In the genomic region with DNA sequence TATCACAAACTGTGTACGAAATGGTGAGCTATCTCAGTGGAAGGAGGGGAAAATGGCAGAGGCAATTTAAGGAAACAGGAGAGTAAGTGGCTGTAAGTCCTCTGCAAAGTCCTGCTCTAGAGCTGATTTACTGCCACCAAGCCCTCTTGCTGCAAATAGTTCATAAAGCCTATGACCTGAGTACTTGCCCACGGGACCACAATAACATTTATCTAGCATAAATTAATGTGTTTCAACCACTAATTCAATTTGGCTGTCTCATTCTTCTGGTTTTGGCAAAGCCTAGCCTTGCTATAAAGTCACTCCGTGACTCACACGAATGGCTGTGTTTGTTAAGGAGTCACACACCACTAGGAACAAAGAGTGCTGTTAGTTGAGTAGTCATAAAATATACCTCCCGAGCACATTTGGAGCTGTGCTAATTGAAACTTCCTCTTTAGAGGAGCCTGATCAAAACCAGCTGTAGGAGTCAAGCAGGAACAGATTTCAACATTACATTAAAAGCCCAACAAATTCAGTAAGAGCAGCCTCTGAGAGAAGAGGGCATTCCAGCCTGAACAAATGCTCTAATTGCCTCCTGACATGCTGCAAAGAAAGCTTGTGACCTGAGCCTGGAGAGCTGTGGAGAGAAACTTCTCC, we compare ENCODE assay signal across 7 cellular contexts.
DNase-seq lines count a peak whose midpoint lies in the region; ATAC-seq and TF ChIP-seq lines count a peak whose summit lies in the region.

No MANE protein-coding gene starts in this region.

- H3K27ac ChIP-seq in tibial nerve = peak overlapping the region; percentile 33 to 84 (median 56)

- H3K9me3 Mint-ChIP-seq in chondrocyte (ENCODE audit: low read depth) = peaks cover 6% of the 10 kb centered on the region

- no peaks in the 10 kb centered on the region for H3K27me3 Mint-ChIP-seq in chondrocyte (ENCODE audit: low read depth)

- peak in 1 of 2 donors; percentile 90 for TF ChIP-seq EP300 in tibial nerve (IDR thresholded peaks at IDR 0.05)

- H3K9me3 ChIP-seq in tibial nerve = no peaks in the 10 kb centered on the region

- peak overlapping the region; percentile 61 for H3K4me3 Mint-ChIP-seq in chondrocyte (ENCODE audit: unreplicated experiment)

- TF ChIP-seq CTCF in chondrocyte (IDR thresholded peaks at IDR 0.05) (peak; percentile 11), lower leg skin (IDR thresholded peaks at IDR 0.05) (no peak), tibial nerve (IDR thresholded peaks at IDR 0.05) (no peak)

- intact Hi-C loops in lower leg skin (cut with DNase I; ENCODE audit: low total_unique reads) = no loop called here

- H3K4me3 ChIP-seq in lower leg skin (ENCODE audit: low read depth, poor library complexity, severe bottlenecking) (no peak overlapping the region), tibial nerve (peak overlapping the region in 2 of 4 donors; percentile 3 to 8)

- CTCF ChIA-PET in HEK293T (lab: Yijun Ruan, JAX) = interaction anchor here (0.7 kb wide), 1 partner anchor 10 kb away, joined by 3 read pairs; no protein-coding TSS in a partner anchor

- H3K36me3 Mint-ChIP-seq in chondrocyte (ENCODE audit: low read depth) = no peaks in the 10 kb centered on the region

- H3K36me3 ChIP-seq in tibial nerve = no peaks in the 10 kb centered on the region

- DNase-seq in HEK293T (ENCODE audit: extremely low spot score) (peak; percentile 41), NCI-H510A (lab: John Stamatoyannopoulos, UW) (peak; percentile 50), chondrocyte (ENCODE audit: low spot score) (no peak), lower leg skin (ENCODE audit: low spot score in 2 of 2) (peak; percentile 77 to 83), tibial nerve (ENCODE audit: low spot score in 2 of 2) (peak; percentile 12 to 66), SW 1271 (lab: John Stamatoyannopoulos, UW) (no peak)

- no peak for TF ChIP-seq POLR2A in lower leg skin (IDR thresholded peaks at IDR 0.05)
- no peak for TF ChIP-seq POLR2A in tibial nerve (IDR thresholded peaks at IDR 0.05)

- 3 to 7% methylated on average over 5 of the region's 5 CpGs for WGBS in lower leg skin, 2 donors
- WGBS in tibial nerve, 2 donors = 8 to 15% methylated on average over 5 of the region's 5 CpGs

- peaks cover 0 to 24% (median 11%) of the 10 kb centered on the region in 4 donors for H3K4me1 ChIP-seq in tibial nerve

- no peak for ATAC-seq in GM21576 (IDR thresholded peaks at IDR 0.05; ENCODE audit: unreplicated experiment)

- H3K27me3 ChIP-seq in tibial nerve = no peaks in the 10 kb centered on the region

- POLR2A ChIA-PET in HEK293T (lab: Yijun Ruan, JAX) = interaction anchor here (0.7 to 2.3 kb wide), 7 partner anchors 73 to 1110 kb away, joined by 3 to 18 read pairs (median 3); a partner anchor contains a TSS

- peaks cover 46% of the 10 kb centered on the region for H3K4me1 Mint-ChIP-seq in chondrocyte (ENCODE audit: low read depth)

- H3K27ac Mint-ChIP-seq in chondrocyte (ENCODE audit: unreplicated experiment) = peak overlapping the region; percentile 98

TF ChIP-seq in HEK293T, 16 proteins besides CTCF, POLR2A, EP300 and RAD21:
- TF ChIP-seq NFRKB (IDR thresholded peaks at IDR 0.05) (no peak), ELF4 (IDR thresholded peaks at IDR 0.05) (no peak), L3MBTL2 (conservative IDR thresholded peaks at IDR 0.05) (no peak), SP1 (IDR thresholded peaks at IDR 0.05) (no peak), SUZ12 (IDR thresholded peaks at IDR 0.05) (no peak), BHLHE40 (IDR thresholded peaks at IDR 0.05; ENCODE audit: borderline replicate concordance) (no peak), FOXK2 (IDR thresholded peaks at IDR 0.05) (no peak), FOXA1 (IDR thresholded peaks at IDR 0.05) (no peak), TARDBP (IDR thresholded peaks at IDR 0.05) (no peak), ARNT (IDR thresholded peaks at IDR 0.05) (peak; percentile 86), CTBP1 (IDR thresholded peaks at IDR 0.05; ENCODE audit: borderline replicate concordance) (peak; percentile 48)
- TF ChIP-seq, protein P1, sequence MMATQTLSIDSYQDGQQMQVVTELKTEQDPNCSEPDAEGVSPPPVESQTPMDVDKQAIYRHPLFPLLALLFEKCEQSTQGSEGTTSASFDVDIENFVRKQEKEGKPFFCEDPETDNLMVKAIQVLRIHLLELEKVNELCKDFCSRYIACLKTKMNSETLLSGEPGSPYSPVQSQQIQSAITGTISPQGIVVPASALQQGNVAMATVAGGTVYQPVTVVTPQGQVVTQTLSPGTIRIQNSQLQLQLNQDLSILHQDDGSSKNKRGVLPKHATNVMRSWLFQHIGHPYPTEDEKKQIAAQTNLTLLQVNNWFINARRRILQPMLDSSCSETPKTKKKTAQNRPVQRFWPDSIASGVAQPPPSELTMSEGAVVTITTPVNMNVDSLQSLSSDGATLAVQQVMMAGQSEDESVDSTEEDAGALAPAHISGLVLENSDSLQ (IDR thresholded peaks at IDR 0.05) = peak; percentile 88

Comparison
In these comparisons a context has a peak if more than half of its experiments do, and no peak if none do; other contexts are left out.
1. DNase-seq: peak in HEK293T (single experiment), NCI-H510A (single experiment), lower leg skin (2 of 2) and tibial nerve (2 of 2); none in chondrocyte (single experiment) and SW 1271 (0 of 2).